8 cellular contexts compared by ENCODE assay signal in genomic region chr22:46058591-46059519, GRCh38.
DNase-seq lines count a peak whose midpoint lies in the region; ATAC-seq and TF ChIP-seq lines count a peak whose summit lies in the region.

No MANE protein-coding gene starts in this region.

- H3K27ac Mint-ChIP-seq in activated CD4-positive, alpha-beta T cell treated with anti-CD3 and anti-CD28 coated beads for 36 hours, result peak overlapping the region; percentile 83

- ATAC-seq in activated CD4-positive, alpha-beta T cell treated with anti-CD3 and anti-CD28 coated beads for 36 hours, result no peak
- ATAC-seq in left lobe of liver, result no peak
- no peak for ATAC-seq in HG03095 (IDR thresholded peaks at IDR 0.05; ENCODE audit: unreplicated experiment)

- H3K27ac ChIP-seq in angular gyrus (ENCODE audit: low read depth, low read length) (peak overlapping the region; percentile 99), tibial artery (peak overlapping the region; percentile 98 to 99)

- H3K36me3 ChIP-seq in tibial artery, result peaks cover 0 to 7% (median 0%) of the 10 kb centered on the region in 3 donors

- POLR2A ChIA-PET in activated CD4-positive, alpha-beta T cell treated with anti-CD3 and anti-CD28 coated beads for 36 hours (lab: Charles Lee), result interaction anchor here (1.0 kb wide), 1 partner anchor 45 kb away, joined by 5 read pairs; no protein-coding TSS in a partner anchor

- no peaks in the 10 kb centered on the region for H3K9me3 ChIP-seq in tibial artery

- H3K4me1 ChIP-seq in tibial artery, result peaks cover 4 to 89% (median 67%) of the 10 kb centered on the region in 4 donors

- no peaks in the 10 kb centered on the region for H3K27me3 Mint-ChIP-seq in activated CD4-positive, alpha-beta T cell treated with anti-CD3 and anti-CD28 coated beads for 36 hours

- CTCF ChIA-PET in activated CD4-positive, alpha-beta T cell treated with anti-CD3 and anti-CD28 coated beads for 36 hours (lab: Charles Lee), result no interaction called here

- DNase-seq in activated CD4-positive, alpha-beta T cell treated with anti-CD3 and anti-CD28 coated beads for 36 hours, result peak; percentile 8
- no peak for DNase-seq in activated CD4-positive, alpha-beta T cell treated with anti-CD3 and anti-CD28 coated beads for 48 hours
- DNase-seq in left lobe of liver (ENCODE audit: low spot score) (peak; percentile 45), tibial artery (peak; percentile 24 to 68), RKO (ENCODE audit: low spot score) (no peak), putamen (ENCODE audit: low spot score) (no peak)

- intact Hi-C loops in activated CD4-positive, alpha-beta T cell treated with anti-CD3 and anti-CD28 coated beads for 36 hours (cut with DNase I, micrococcal nuclease), result loop anchor here (1.0 kb wide), 2 partner anchors 11 to 23 kb away; no protein-coding TSS in a partner anchor
- intact Hi-C loops in tibial artery (cut with DNase I; ENCODE audit: low total_unique reads), result no loop called here

- H3K4me3 Mint-ChIP-seq in activated CD4-positive, alpha-beta T cell treated with anti-CD3 and anti-CD28 coated beads for 36 hours, result no peak overlapping the region

- peak overlapping the region; percentile 84 to 96 for H3K4me3 ChIP-seq in tibial artery

- no peaks in the 10 kb centered on the region for H3K9me3 Mint-ChIP-seq in activated CD4-positive, alpha-beta T cell treated with anti-CD3 and anti-CD28 coated beads for 36 hours (ENCODE audit: low read depth)

- peaks cover 45% of the 10 kb centered on the region for H3K4me1 Mint-ChIP-seq in activated CD4-positive, alpha-beta T cell treated with anti-CD3 and anti-CD28 coated beads for 36 hours

- no peaks in the 10 kb centered on the region for H3K27me3 ChIP-seq in tibial artery

- peaks cover 7% of the 10 kb centered on the region for H3K36me3 Mint-ChIP-seq in activated CD4-positive, alpha-beta T cell treated with anti-CD3 and anti-CD28 coated beads for 36 hours (ENCODE audit: low read depth)

- no peak for TF ChIP-seq CTCF in tibial artery (IDR thresholded peaks at IDR 0.05)

Comparison
In these comparisons a context has a peak if more than half of its experiments do, and no peak if none do; other contexts are left out.
1. DNase-seq: peak in activated CD4-positive, alpha-beta T cell treated with anti-CD3 and anti-CD28 coated beads for 36 hours (single experiment), left lobe of liver (single experiment) and tibial artery (2 of 2); none in activated CD4-positive, alpha-beta T cell treated with anti-CD3 and anti-CD28 coated beads for 48 hours (single experiment), RKO (single experiment) and putamen (single experiment).